Comparison of ENCODE assay signal across 8 cellular contexts in genomic region chr12:51025748-51026654, GRCh38. TPM values are rescaled to one million over a fixed set of nuclear protein-coding genes. Genes with fewer than 3 reads are reported as not detected.
A peak's percentile ranks its signal among the peaks of the same experiment; 100 is the strongest.
DNase-seq lines count a peak whose midpoint lies in the region; ATAC-seq lines count a peak whose summit lies in the region.

Gene SLC11A2, minus strand, starts transcription at chr12:51026384. Its CDS starts 15,656 bp downstream, at chr12:51010728.

- DNase-seq in C1 segment of cervical spinal cord (lab: John Stamatoyannopoulos, UW) = peak; percentile 66 to 97 (median 94)
- DNase-seq in NCI-H748 (lab: John Stamatoyannopoulos, UW; ENCODE audit: unreplicated experiment) = peak; percentile 97
- peak; percentile 88 for DNase-seq in activated CD4-positive, alpha-beta T cell treated with anti-CD3 and anti-CD28 coated beads, Interleukin-2, amount 50 U/mL, for 1 hour
- DNase-seq in dedifferentiated amniotic fluid mesenchymal stem cell (ENCODE audit: extremely low spot score) = peak; percentile 87
- DNase-seq in left lobe of liver (ENCODE audit: low spot score) = peak; percentile 98
- peak; percentile 93 to 95 for DNase-seq in stimulated activated CD4-positive, alpha-beta T cell treated with anti-CD3 and anti-CD28 coated beads, Interleukin-2, amount 100 ng/mL, for 24 hours

- ATAC-seq in GM19351 (IDR thresholded peaks at IDR 0.05; ENCODE audit: unreplicated experiment) (peak; percentile 91), HG03521 (IDR thresholded peaks at IDR 0.05; ENCODE audit: unreplicated experiment) (peak; percentile 87), left lobe of liver (peak; percentile 89)

RNA-seq across cellular contexts. Expression of gene SLC11A2, which starts in this region (rescaled TPM):
- 31.2 TPM for total RNA-seq in left lobe of liver

Comparison
In these comparisons a context has a peak if more than half of its experiments do, and no peak if none do; other contexts are left out.
1. Peak in every context shown above with its lines: DNase-seq and ATAC-seq.